Comparison of ENCODE assay signal across 27 cellular contexts in the genomic region with DNA sequence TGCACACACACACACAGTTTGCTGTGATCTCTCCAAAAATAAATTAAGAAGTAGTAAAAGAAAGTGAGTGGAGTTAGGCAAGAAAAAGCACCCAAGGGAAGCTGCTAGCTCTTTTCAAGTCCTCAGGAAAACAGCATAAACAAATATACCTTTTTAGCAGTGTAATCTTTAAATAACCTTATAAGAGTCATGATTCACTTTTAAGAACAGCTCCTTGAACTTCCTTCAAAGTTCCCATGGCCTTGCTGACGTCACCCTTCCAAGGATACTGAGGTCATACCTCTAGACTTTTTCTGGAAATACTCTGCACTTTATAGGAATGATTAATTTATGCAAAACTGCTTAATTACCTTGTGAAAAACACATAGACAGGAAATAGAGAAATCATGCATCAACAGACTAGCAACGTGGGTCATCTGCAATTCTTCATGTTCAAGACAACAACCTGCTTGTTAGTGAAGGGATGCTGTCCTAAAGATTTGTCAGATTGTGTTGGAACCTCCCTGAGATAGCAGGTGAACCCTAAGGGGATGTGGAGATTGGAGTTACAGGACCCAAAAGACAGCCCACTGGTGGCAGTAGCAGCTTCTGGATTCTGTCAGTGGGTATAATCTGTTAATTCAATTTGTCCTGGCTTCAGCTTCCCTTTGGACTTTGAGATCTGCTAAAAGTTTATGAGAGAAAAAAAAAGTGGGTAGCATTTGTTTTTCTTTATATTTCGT.
"Had no signal": no experiment of that assay in that cellular context is flagged by ENCODE, and none has a peak within 500 bp of the region (broad histone marks: within the 10 kb centered on the region; RNA-seq: fewer than 3 reads in every experiment).

No MANE protein-coding gene starts in this region.

- ATAC-seq: activated CD4-positive, alpha-beta T cell treated with anti-CD3 and anti-CD28 coated beads for 36 hours; activated T-helper 17 cell treated with anti-CD3 and anti-CD28 coated beads, Interleukin-2, amount 50 U/mL, for 72 hours; K562 had no signal

- H3K27me3 ChIP-seq: SJSA1 had no signal

- H3K36me3 ChIP-seq: SJSA1, WERI-Rb-1 had no signal

- H3K9me3 ChIP-seq: SJSA1 had no signal

- H3K27ac ChIP-seq: SJSA1, WERI-Rb-1 had no signal

- H3K4me3 ChIP-seq: K562, SJSA1 had no signal

- H3K4me1 ChIP-seq: SJSA1 had no signal

- DNase-seq: activated CD4-positive, alpha-beta memory T cell treated with anti-CD3 and anti-CD28 coated beads, Interleukin-2, amount 10 ng/mL, durations not matched to agents 7 days and 5 days; activated CD4-positive, alpha-beta T cell treated with anti-CD3 and anti-CD28 coated beads for 36 hours; activated CD4-positive, alpha-beta T cell treated with anti-CD3 and anti-CD28 coated beads, Interleukin-2, amount 50 U/mL, for 1 hour; activated gamma-delta T cell; activated naive CD4-positive, alpha-beta T cell treated with anti-CD3 and anti-CD28 coated beads for 36 hours; activated T-cell treated with anti-CD3 and anti-CD28 coated beads for 4 hours; activated T-cell treated with anti-CD3 and anti-CD28 coated beads, Interleukin-2, amount 50 U/mL, for 48 hours; amygdala; central memory CD4-positive, alpha-beta T cell; Karpas-422; NCI-H1048; NCI-H1417; NCI-H1930; NCI-H2171; NCI-H2227 treated with DMSO at 0.1 percent for 48 hours; NCI-H446 treated with DMSO at 0.1 percent for 48 hours; NCI-H524 treated with DMSO at 0.1 percent for 48 hours; NCI-H748 treated with DMSO at 0.1 percent for 48 hours; NK-92 treated with Interleukin-12 subunit alpha and Interleukin-12 subunit beta, amount 100 ng/mL, for 24 hours; SHP77; T-helper 1 cell; WERI-Rb-1 had no signal

- FAIRE-seq: astrocyte, K562, RCC 7860 had no signal
